ENCODE assay signal across 1 cellular context in genomic region chr20:50788868-50789125, GRCh38.
TF ChIP-seq lines count a peak whose summit lies in the region.

No MANE protein-coding gene starts in this region.

TF ChIP-seq in HCT116, 20 proteins besides CTCF, POLR2A, EP300 and RAD21:
- TF ChIP-seq EZH2 (IDR thresholded peaks at IDR 0.05) (no peak), CBX3 (IDR thresholded peaks at IDR 0.05; ENCODE audit: low read depth) (no peak), FOSL1 (IDR thresholded peaks at IDR 0.05; ENCODE audit: low read depth) (no peak), YY1 (IDR thresholded peaks at IDR 0.05; ENCODE audit: extremely low read depth, insufficient replicate concordance, low read depth, low read length) (no peak), EZH2phosphoT487 (IDR thresholded peaks at IDR 0.05; ENCODE audit: borderline replicate concordance) (no peak), ZFX (IDR thresholded peaks at IDR 0.05) (no peak), POLR2AphosphoS5 (IDR thresholded peaks at IDR 0.05; ENCODE audit: low read depth, low read length) (no peak), ZNF274 (IDR thresholded peaks at IDR 0.05; ENCODE audit: low read depth, low read length) (no peak)
